Comparison of ENCODE assay signal across 16 cellular contexts in genomic region chr10:24762161-24762924, GRCh38. TPM values are rescaled to one million over a fixed set of nuclear protein-coding genes. Genes with fewer than 3 reads are reported as not detected.
DNase-seq lines count a peak whose midpoint lies in the region; ATAC-seq and TF ChIP-seq lines count a peak whose summit lies in the region.
"Had no signal": no experiment of that assay in that cellular context is flagged by ENCODE, and none has a peak within 500 bp of the region (broad histone marks: within the 10 kb centered on the region; RNA-seq: fewer than 3 reads in every experiment).

No MANE protein-coding gene starts in this region.

- no peaks in the 10 kb centered on the region for H3K27me3 Mint-ChIP-seq in T-helper 17 cell
- H3K27me3 Mint-ChIP-seq: activated naive CD8-positive, alpha-beta T cell had no signal

- H3K27me3 ChIP-seq in HUES6 (ENCODE audit: control insufficient read depth, insufficient read depth, low read length) = no peaks in the 10 kb centered on the region
- H3K27me3 ChIP-seq: sigmoid colon, tibial nerve had no signal

- H3K27ac Mint-ChIP-seq in T-helper 17 cell = no peak overlapping the region
- H3K27ac Mint-ChIP-seq: activated naive CD8-positive, alpha-beta T cell had no signal

- TF ChIP-seq CTCF in fibroblast of the aortic adventitia (IDR thresholded peaks at IDR 0.05; ENCODE audit: insufficient read depth, low read length) = no peak

- ATAC-seq in T-helper 17 cell (no peak), esophagus mucosa (no peak), HG03354 (IDR thresholded peaks at IDR 0.05; ENCODE audit: poor library complexity, severe bottlenecking, unreplicated experiment) (no peak)

- 0 out of 2 replicates have a peak overlapping the region, but pooled peaks have one; percentile 47 for H3K27ac ChIP-seq in HUES6 (ENCODE audit: low read depth, low read length)
- H3K27ac ChIP-seq: sigmoid colon, tibial nerve had no signal

- no peak for DNase-seq in T-helper 17 cell
- peak; percentile 63 for DNase-seq in fibroblast of the aortic adventitia (ENCODE audit: low read depth)
- peak; percentile 21 for DNase-seq in retina
- no peak for DNase-seq in NCI-H2081 treated with DMSO at 0.1 percent for 48 hours (lab: John Stamatoyannopoulos, UW)
- DNase-seq in SHP77 (lab: John Stamatoyannopoulos, UW) = no peak
- DNase-seq: effector memory CD4-positive, alpha-beta T cell; hippocampal formation; KG1; midbrain; sigmoid colon; T1000 had no signal

- no peaks in the 10 kb centered on the region for H3K36me3 ChIP-seq in HUES6 (ENCODE audit: control insufficient read depth, insufficient read depth, low read length)
- H3K36me3 ChIP-seq: sigmoid colon, tibial nerve had no signal

- H3K4me3 ChIP-seq in HUES6 (ENCODE audit: low read depth, low read length) = no peak overlapping the region
- H3K4me3 ChIP-seq in fibroblast of the aortic adventitia (ENCODE audit: low read depth, low read length) = no peak overlapping the region
- H3K4me3 ChIP-seq: sigmoid colon, tibial nerve had no signal

- H3K36me3 Mint-ChIP-seq in T-helper 17 cell (ENCODE audit: low read depth) = no peaks in the 10 kb centered on the region

- H3K4me3 Mint-ChIP-seq in T-helper 17 cell = peak overlapping the region; percentile 13
- H3K4me3 Mint-ChIP-seq: activated naive CD8-positive, alpha-beta T cell had no signal

- peaks cover 15% of the 10 kb centered on the region for H3K4me1 ChIP-seq in HUES6 (ENCODE audit: control insufficient read depth, insufficient read depth, low read length)

- peaks cover 6% of the 10 kb centered on the region for H3K4me1 Mint-ChIP-seq in T-helper 17 cell

- H3K9me3 ChIP-seq in HUES6 (ENCODE audit: control insufficient read depth, insufficient read depth, low read depth, low read length) = peaks cover 16% of the 10 kb centered on the region; the same call in 1 of the 2 replicates
- H3K9me3 ChIP-seq in T-helper 17 cell (ENCODE audit: control insufficient read depth, low read length, poor library complexity, severe bottlenecking) = no peaks in the 10 kb centered on the region
- H3K9me3 ChIP-seq: sigmoid colon, tibial nerve had no signal

- H3K9ac ChIP-seq in HUES6 (ENCODE audit: low read length) = no peak overlapping the region

RNA-seq across cellular contexts. Expression of gene ARHGAP21, which starts 38.7 kb away (rescaled TPM):
- 10 to 100 TPM; 26.6 to 71.2 TPM for total RNA-seq in T-helper 17 cell
- 113 and 252 TPM in 2 replicates for total RNA-seq in fibroblast of the aortic adventitia (ENCODE audit: low replicate concordance)
- 40.1 TPM for total RNA-seq in esophagus mucosa

Comparison
In these comparisons a context has a peak if more than half of its experiments do, and no peak if none do; other contexts are left out.
1. DNase-seq: peak in fibroblast of the aortic adventitia (single experiment) and retina (single experiment); none in T-helper 17 cell (0 of 3), NCI-H2081 treated with DMSO at 0.1 percent for 48 hours (single experiment) and SHP77 (0 of 2).